Comparison of ENCODE assay signal across 21 cellular contexts in the genomic region with DNA sequence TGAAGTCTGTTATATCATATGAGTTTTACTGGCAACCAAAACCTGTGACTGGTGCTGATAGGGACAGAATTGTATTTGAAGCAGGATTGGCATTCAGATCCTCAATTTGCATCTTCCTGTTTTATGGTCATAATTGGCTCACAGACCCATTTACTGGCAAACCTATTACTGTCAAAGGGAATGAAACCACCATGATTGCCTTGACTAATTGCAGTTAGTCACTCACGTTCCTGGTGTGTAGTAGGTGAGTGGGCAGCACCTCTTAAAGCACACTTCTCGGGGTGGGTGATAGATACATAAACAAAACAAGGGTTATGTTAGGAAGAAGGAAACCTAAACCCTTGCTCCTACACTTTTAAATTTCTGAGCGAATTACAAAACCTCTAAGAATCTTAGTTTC.
A peak's percentile ranks its signal among the peaks of the same experiment; 100 is the strongest.
DNase-seq lines count a peak whose midpoint lies in the region; ATAC-seq lines count a peak whose summit lies in the region.
"Had no signal": no experiment of that assay in that cellular context is flagged by ENCODE, and none has a peak within 500 bp of the region (broad histone marks: within the 10 kb centered on the region; RNA-seq: fewer than 3 reads in every experiment).

No MANE protein-coding gene starts in this region.

- no peaks in the 10 kb centered on the region for H3K36me3 Mint-ChIP-seq in activated CD4-positive, alpha-beta T cell treated with anti-CD3 and anti-CD28 coated beads for 36 hours (ENCODE audit: low read depth)
- H3K36me3 Mint-ChIP-seq in stimulated activated effector memory CD8-positive, alpha-beta T cell treated with anti-CD3 and anti-CD28 coated beads, Interleukin-12 subunit alpha, Interleukin-12 subunit beta, amount 100 ng/mL, for 72 hours, result peaks cover 2% of the 10 kb centered on the region

- peak; percentile 75 for ATAC-seq in activated CD4-positive, alpha-beta T cell treated with anti-CD3 and anti-CD28 coated beads for 36 hours
- ATAC-seq in stimulated activated effector memory CD8-positive, alpha-beta T cell treated with anti-CD3 and anti-CD28 coated beads, Interleukin-12 subunit alpha, Interleukin-12 subunit beta, amount 100 ng/mL, for 72 hours, result peak; percentile 61
- ATAC-seq: HCT116 had no signal

- H3K4me1 Mint-ChIP-seq in activated CD4-positive, alpha-beta T cell treated with anti-CD3 and anti-CD28 coated beads for 36 hours, result peaks cover 4% of the 10 kb centered on the region
- no peaks in the 10 kb centered on the region for H3K4me1 Mint-ChIP-seq in stimulated activated effector memory CD8-positive, alpha-beta T cell treated with anti-CD3 and anti-CD28 coated beads, Interleukin-12 subunit alpha, Interleukin-12 subunit beta, amount 100 ng/mL, for 72 hours
- H3K4me1 Mint-ChIP-seq: CD8-positive, alpha-beta memory T cell had no signal

- no peak for DNase-seq in activated CD4-positive, alpha-beta T cell treated with anti-CD3 and anti-CD28 coated beads for 36 hours
- DNase-seq in activated CD4-positive, alpha-beta T cell treated with anti-CD3 and anti-CD28 coated beads for 1 hour, result no peak
- peak; percentile 4 for DNase-seq in stimulated activated CD4-positive, alpha-beta T cell treated with anti-CD3 and anti-CD28 coated beads, Interleukin-1b, Interleukin-23, amount 100 ng/mL, for 48 hours
- no peak for DNase-seq in stimulated activated CD4-positive, alpha-beta T cell treated with anti-CD3 and anti-CD28 coated beads, Interleukin-4, amount 100 ng/mL, for 24 hours
- DNase-seq in RKO (ENCODE audit: low spot score) (peak; percentile 47), caudate nucleus (lab: John Stamatoyannopoulos, UW) (no peak)
- no peak for DNase-seq in stimulated activated effector memory CD8-positive, alpha-beta T cell treated with anti-CD3 and anti-CD28 coated beads, Interleukin-12 subunit alpha, Interleukin-12 subunit beta, amount 100 ng/mL, for 72 hours (ENCODE audit: low spot score in 2 of 2)
- DNase-seq: 8988T; ACHN; AML-193; BE2C; CD4-positive, alpha-beta T cell; CD8-positive, alpha-beta memory T cell; DMS53; DMS79 treated with DMSO at 0.1 percent for 48 hours; GF-D8; GM23248; H9 had no signal

- H3K9me3 Mint-ChIP-seq in activated CD4-positive, alpha-beta T cell treated with anti-CD3 and anti-CD28 coated beads for 36 hours (ENCODE audit: low read depth), result no peaks in the 10 kb centered on the region
- no peaks in the 10 kb centered on the region for H3K9me3 Mint-ChIP-seq in stimulated activated effector memory CD8-positive, alpha-beta T cell treated with anti-CD3 and anti-CD28 coated beads, Interleukin-12 subunit alpha, Interleukin-12 subunit beta, amount 100 ng/mL, for 72 hours
- H3K9me3 Mint-ChIP-seq: CD14-positive monocyte; CD4-positive, alpha-beta T cell; CD8-positive, alpha-beta memory T cell; H9 had no signal

- intact Hi-C loops in activated CD4-positive, alpha-beta T cell treated with anti-CD3 and anti-CD28 coated beads for 36 hours (cut with DNase I, micrococcal nuclease), result no loop called here

- POLR2A ChIA-PET in activated CD4-positive, alpha-beta T cell treated with anti-CD3 and anti-CD28 coated beads for 36 hours (lab: Charles Lee), result no interaction called here

- H3K27ac Mint-ChIP-seq in activated CD4-positive, alpha-beta T cell treated with anti-CD3 and anti-CD28 coated beads for 36 hours, result no peak overlapping the region
- H3K27ac Mint-ChIP-seq in stimulated activated effector memory CD8-positive, alpha-beta T cell treated with anti-CD3 and anti-CD28 coated beads, Interleukin-12 subunit alpha, Interleukin-12 subunit beta, amount 100 ng/mL, for 72 hours, result no peak overlapping the region
- H3K27ac Mint-ChIP-seq: CD14-positive monocyte; CD4-positive, alpha-beta T cell; CD8-positive, alpha-beta memory T cell; H9 had no signal

- no peak overlapping the region for H3K27ac ChIP-seq in caudate nucleus (ENCODE audit: low read depth, low read length)
- H3K27ac ChIP-seq: BLaER1 treated with 17β-estradiol and CSF1 and Interleukin-3, amounts not matched to agents 10 nM and 100 nM; GM23248 had no signal

- H3K27me3 Mint-ChIP-seq in activated CD4-positive, alpha-beta T cell treated with anti-CD3 and anti-CD28 coated beads for 36 hours, result no peaks in the 10 kb centered on the region
- H3K27me3 Mint-ChIP-seq: CD4-positive, alpha-beta T cell had no signal

- CTCF ChIA-PET in activated CD4-positive, alpha-beta T cell treated with anti-CD3 and anti-CD28 coated beads for 36 hours (lab: Charles Lee), result interaction anchor here (0.9 kb wide), 1 partner anchor 27 kb away, joined by 3 read pairs; no protein-coding TSS in a partner anchor

- H3K4me3 Mint-ChIP-seq in activated CD4-positive, alpha-beta T cell treated with anti-CD3 and anti-CD28 coated beads for 36 hours, result no peak overlapping the region
- H3K4me3 Mint-ChIP-seq in stimulated activated effector memory CD8-positive, alpha-beta T cell treated with anti-CD3 and anti-CD28 coated beads, Interleukin-12 subunit alpha, Interleukin-12 subunit beta, amount 100 ng/mL, for 72 hours, result no peak overlapping the region
- H3K4me3 Mint-ChIP-seq: CD14-positive monocyte; CD4-positive, alpha-beta T cell; CD8-positive, alpha-beta memory T cell; H9 had no signal

Comparison
In these comparisons a context has a peak if more than half of its experiments do, and no peak if none do; other contexts are left out.
1. DNase-seq: peak in stimulated activated CD4-positive, alpha-beta T cell treated with anti-CD3 and anti-CD28 coated beads, Interleukin-1b, Interleukin-23, amount 100 ng/mL, for 48 hours (single experiment) and RKO (single experiment); none in activated CD4-positive, alpha-beta T cell treated with anti-CD3 and anti-CD28 coated beads for 36 hours (single experiment), activated CD4-positive, alpha-beta T cell treated with anti-CD3 and anti-CD28 coated beads for 1 hour (single experiment), stimulated activated CD4-positive, alpha-beta T cell treated with anti-CD3 and anti-CD28 coated beads, Interleukin-4, amount 100 ng/mL, for 24 hours (single experiment), stimulated activated effector memory CD8-positive, alpha-beta T cell treated with anti-CD3 and anti-CD28 coated beads, Interleukin-12 subunit alpha, Interleukin-12 subunit beta, amount 100 ng/mL, for 72 hours (0 of 2) and caudate nucleus (0 of 61).